In genomic region chr2:68767031-68767961, GRCh38 we compare ENCODE assay signal across 8 cellular contexts. TPM values are rescaled to one million over a fixed set of nuclear protein-coding genes. Genes with fewer than 3 reads are reported as not detected.
DNase-seq lines count a peak whose midpoint lies in the region; ATAC-seq, FAIRE-seq and TF ChIP-seq lines count a peak whose summit lies in the region.

No MANE protein-coding gene starts in this region.

- H3K27me3 Mint-ChIP-seq in activated T-cell treated with anti-CD3 and anti-CD28 coated beads, Interleukin-2, amount 50 U/mL, for 4 hours (ENCODE audit: low read depth) = no peaks in the 10 kb centered on the region
- no peaks in the 10 kb centered on the region for H3K27me3 Mint-ChIP-seq in naive thymus-derived CD8-positive, alpha-beta T cell

- no peak overlapping the region for H3K27ac ChIP-seq in adrenal gland

- no peak for TF ChIP-seq CTCF in adrenal gland (IDR thresholded peaks at IDR 0.05)

- no peaks in the 10 kb centered on the region for H3K27me3 ChIP-seq in adrenal gland

- no peaks in the 10 kb centered on the region for H3K9me3 ChIP-seq in adrenal gland (replicated peaks in 1 of 3)

- no peaks in the 10 kb centered on the region for H3K36me3 ChIP-seq in adrenal gland (replicated peaks in 1 of 2)

- POLR2A ChIA-PET in naive thymus-derived CD8-positive, alpha-beta T cell (lab: Charles Lee) = interaction anchor here (0.6 to 11.8 kb wide), 25 partner anchors 8 to 301 kb away, joined by 3 to 281 read pairs (median 5); partner anchors contain the start of genes APLF, ARHGAP25 and FBXO48

- DNase-seq in GM12892 (ENCODE audit: insufficient read length) (no peak), adrenal gland (no peak), NCI-H2227 treated with DMSO at 0.1 percent for 48 hours (lab: John Stamatoyannopoulos, UW) (no peak), NCI-H446 (lab: John Stamatoyannopoulos, UW) (no peak)
- peak; percentile 24 for DNase-seq in activated T-cell treated with anti-CD3 and anti-CD28 coated beads, Interleukin-2, amount 50 U/mL, for 4 hours
- peak; percentile 14 to 76 (median 54) for DNase-seq in naive thymus-derived CD8-positive, alpha-beta T cell

- peaks cover 98% of the 10 kb centered on the region for H3K4me1 Mint-ChIP-seq in activated T-cell treated with anti-CD3 and anti-CD28 coated beads, Interleukin-2, amount 50 U/mL, for 4 hours (ENCODE audit: low read depth)
- peaks cover 65 to 99% (median 96%) of the 10 kb centered on the region in 4 donors for H3K4me1 Mint-ChIP-seq in naive thymus-derived CD8-positive, alpha-beta T cell

- ATAC-seq in HG02943 (IDR thresholded peaks at IDR 0.05; ENCODE audit: low read depth, unreplicated experiment) (peak; percentile 47), GM18861 (IDR thresholded peaks at IDR 0.05; ENCODE audit: unreplicated experiment) (no peak)
- peak; percentile 24 to 27 for ATAC-seq in activated T-cell treated with anti-CD3 and anti-CD28 coated beads, Interleukin-2, amount 50 U/mL, for 4 hours
- ATAC-seq in naive thymus-derived CD8-positive, alpha-beta T cell = peak; percentile 35 to 49

- H3K4me3 Mint-ChIP-seq in activated T-cell treated with anti-CD3 and anti-CD28 coated beads, Interleukin-2, amount 50 U/mL, for 4 hours = peak overlapping the region; percentile 58
- H3K4me3 Mint-ChIP-seq in naive thymus-derived CD8-positive, alpha-beta T cell = peak overlapping the region; percentile 69 to 94 (median 89)

- H3K36me3 Mint-ChIP-seq in activated T-cell treated with anti-CD3 and anti-CD28 coated beads, Interleukin-2, amount 50 U/mL, for 4 hours (ENCODE audit: insufficient read depth) = peaks cover 4% of the 10 kb centered on the region
- peaks cover 0 to 3% (median 0%) of the 10 kb centered on the region in 3 donors for H3K36me3 Mint-ChIP-seq in naive thymus-derived CD8-positive, alpha-beta T cell

- TF ChIP-seq POLR2A in GM12892 (IDR thresholded peaks at IDR 0.05; ENCODE audit: low read depth, low read length) = peak; percentile 34; the same call in 1 of the 2 replicates
- no peak for TF ChIP-seq POLR2A in adrenal gland (IDR thresholded peaks at IDR 0.05)

- no peaks in the 10 kb centered on the region for H3K9me3 Mint-ChIP-seq in activated T-cell treated with anti-CD3 and anti-CD28 coated beads, Interleukin-2, amount 50 U/mL, for 4 hours
- H3K9me3 Mint-ChIP-seq in naive thymus-derived CD8-positive, alpha-beta T cell = no peaks in the 10 kb centered on the region

- intact Hi-C loops in adrenal gland (cut with DNase I) = no loop called here

- peak; percentile 84 for FAIRE-seq in GM12892 (lab: Jason Lieb, UNC)

- H3K4me1 ChIP-seq in adrenal gland (replicated peaks in 1 of 2) = peaks cover 0 to 69% of the 10 kb centered on the region in 2 donors

- no peak overlapping the region for H3K4me3 ChIP-seq in adrenal gland

- peak overlapping the region; percentile 95 to 100 (median 99) for H3K27ac Mint-ChIP-seq in naive thymus-derived CD8-positive, alpha-beta T cell

- 77 to 84% (median 78%) methylated on average over 18 to 19 of the region's 19 CpGs for WGBS in adrenal gland, 4 donors

RNA-seq across cellular contexts. Expression of gene ARHGAP25, which starts 32.7 kb away (rescaled TPM):
- polyA plus RNA-seq in GM12892 (2012; ENCODE audit: missing spikeins) = 11.1 TPM
- 10 to 100 TPM; 48.6 to 55.7 (median 52.1) TPM for total RNA-seq in activated T-cell treated with anti-CD3 and anti-CD28 coated beads, Interleukin-2, amount 50 U/mL, for 4 hours
- 100 to 1,000 TPM; 124 TPM for total RNA-seq in naive thymus-derived CD8-positive, alpha-beta T cell
- polyA plus RNA-seq in naive thymus-derived CD8-positive, alpha-beta T cell = 100 to 1,000 TPM in 1 of 3 donors, 10 to 100 TPM in 2; 76.5 to 104 (median 95.4) TPM
- 10 to 100 TPM in 5 of 8 donors, 1 to 10 TPM in 3; 8.0 to 17.6 (median 11.9) TPM for total RNA-seq in adrenal gland
- polyA plus RNA-seq in adrenal gland = 10 to 100 TPM in 2 of 3 donors, 1 to 10 TPM in 1; 8.5 to 15.4 (median 10.1) TPM

Comparison
In these comparisons a context has a peak if more than half of its experiments do, and no peak if none do; other contexts are left out.
1. DNase-seq: peak in activated T-cell treated with anti-CD3 and anti-CD28 coated beads, Interleukin-2, amount 50 U/mL, for 4 hours (single experiment) and naive thymus-derived CD8-positive, alpha-beta T cell (10 of 10); none in GM12892 (single experiment), adrenal gland (0 of 7), NCI-H2227 treated with DMSO at 0.1 percent for 48 hours (single experiment) and NCI-H446 (0 of 2).